Comparison of ENCODE assay signal across 13 cellular contexts in the genomic region with DNA sequence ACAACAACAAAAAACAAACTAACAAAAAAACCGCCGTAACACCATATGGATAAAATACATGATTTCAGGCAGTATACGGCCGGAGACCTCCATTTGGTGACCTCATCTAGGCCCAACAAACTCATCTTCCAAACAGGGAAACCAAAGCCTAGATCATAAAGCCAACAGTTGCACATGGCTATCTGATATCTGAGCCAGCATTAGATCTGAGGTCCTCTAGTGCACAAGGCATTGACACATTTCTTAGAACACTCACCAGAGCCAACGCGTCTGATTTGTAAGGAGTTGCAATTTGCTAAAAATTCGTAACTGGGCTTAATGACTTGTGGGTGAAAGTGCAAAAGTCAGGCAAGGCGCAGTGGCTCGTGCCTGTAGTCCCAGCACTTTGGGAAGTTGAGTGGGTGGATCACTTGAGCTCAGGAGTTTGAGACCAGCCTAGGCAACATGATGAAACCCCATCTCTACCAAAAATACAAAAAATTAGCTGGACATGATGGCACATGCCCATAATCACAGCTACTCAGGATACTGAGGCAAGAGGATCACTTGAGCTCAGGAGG.
"Had no signal": no experiment of that assay in that cellular context is flagged by ENCODE, and none has a peak within 500 bp of the region (broad histone marks: within the 10 kb centered on the region; RNA-seq: fewer than 3 reads in every experiment).

No MANE protein-coding gene starts in this region.

- H3K4me3 ChIP-seq: body of pancreas, hepatocyte, thoracic aorta had no signal

- H3K27ac ChIP-seq: body of pancreas, hepatocyte, thoracic aorta had no signal

- H3K9me3 Mint-ChIP-seq: activated CD4-positive, alpha-beta T cell treated with anti-CD3 and anti-CD28 coated beads, Interleukin-2, amount 10 ng/mL, durations not matched to agents 7 days and 5 days; activated naive CD4-positive, alpha-beta T cell treated with anti-CD3 and anti-CD28 coated beads, Interleukin-2, amount 10 ng/mL, durations not matched to agents 7 days and 5 days; activated T-helper 2 cell treated with anti-CD3 and anti-CD28 coated beads, Interferon-gamma antibody, Interleukin-2, Interleukin-4, amounts not matched to agents 10 μg/mL and 5 μg/mL and 100 μg/mL, durations not matched to agents 14 hours and 24 hours and 36 hours; naive thymus-derived CD8-positive, alpha-beta T cell; stimulated activated naive CD8-positive, alpha-beta T cell treated with anti-CD3 and anti-CD28 coated beads, Interleukin-15, amount 100 ng/mL, for 72 hours had no signal

- H3K4me2 ChIP-seq: hepatocyte had no signal

- H3K27me3 Mint-ChIP-seq: activated CD4-positive, alpha-beta T cell treated with anti-CD3 and anti-CD28 coated beads, Interleukin-2, amount 10 ng/mL, durations not matched to agents 7 days and 5 days; stimulated activated naive CD8-positive, alpha-beta T cell treated with anti-CD3 and anti-CD28 coated beads, Interleukin-15, amount 100 ng/mL, for 72 hours had no signal

- H3K27me3 ChIP-seq: body of pancreas, hepatocyte had no signal

- H3K4me1 Mint-ChIP-seq: activated CD4-positive, alpha-beta T cell treated with anti-CD3 and anti-CD28 coated beads, Interleukin-2, amount 10 ng/mL, durations not matched to agents 7 days and 5 days; activated naive CD4-positive, alpha-beta T cell treated with anti-CD3 and anti-CD28 coated beads, Interleukin-2, amount 10 ng/mL, durations not matched to agents 7 days and 5 days; naive thymus-derived CD8-positive, alpha-beta T cell; stimulated activated naive CD8-positive, alpha-beta T cell treated with anti-CD3 and anti-CD28 coated beads, Interleukin-15, amount 100 ng/mL, for 72 hours; T-helper 17 cell had no signal

- H3K36me3 Mint-ChIP-seq: activated naive CD4-positive, alpha-beta T cell treated with anti-CD3 and anti-CD28 coated beads, Interleukin-2, amount 10 ng/mL, durations not matched to agents 7 days and 5 days; naive thymus-derived CD8-positive, alpha-beta T cell had no signal

- DNase-seq: activated CD4-positive, alpha-beta T cell treated with anti-CD3 and anti-CD28 coated beads, Interleukin-2, amount 10 ng/mL, durations not matched to agents 7 days and 5 days; activated CD4-positive, CD25-positive, alpha-beta regulatory T cell; activated naive CD4-positive, alpha-beta T cell treated with anti-CD3 and anti-CD28 coated beads, Interleukin-2, amount 10 ng/mL, durations not matched to agents 7 days and 5 days; body of pancreas; cerebellar nuclear complex; naive thymus-derived CD8-positive, alpha-beta T cell; stimulated activated CD4-positive, alpha-beta T cell treated with anti-CD3 and anti-CD28 coated beads, Interleukin-15, amount 100 ng/mL, for 24 hours; stimulated activated CD4-positive, alpha-beta T cell treated with anti-CD3 and anti-CD28 coated beads, Interleukin-4, amount 100 ng/mL, for 24 hours; stimulated activated naive CD8-positive, alpha-beta T cell treated with anti-CD3 and anti-CD28 coated beads, Interleukin-15, amount 100 ng/mL, for 72 hours; T-helper 17 cell had no signal

- H3K36me3 ChIP-seq: thoracic aorta had no signal

- H3K4me3 Mint-ChIP-seq: activated CD4-positive, alpha-beta T cell treated with anti-CD3 and anti-CD28 coated beads, Interleukin-2, amount 10 ng/mL, durations not matched to agents 7 days and 5 days; activated naive CD4-positive, alpha-beta T cell treated with anti-CD3 and anti-CD28 coated beads, Interleukin-2, amount 10 ng/mL, durations not matched to agents 7 days and 5 days; naive thymus-derived CD8-positive, alpha-beta T cell; stimulated activated naive CD8-positive, alpha-beta T cell treated with anti-CD3 and anti-CD28 coated beads, Interleukin-15, amount 100 ng/mL, for 72 hours; T-helper 17 cell had no signal

- H3K79me2 ChIP-seq: hepatocyte had no signal

- H2AFZ ChIP-seq: hepatocyte had no signal

- ATAC-seq: naive thymus-derived CD8-positive, alpha-beta T cell; stimulated activated naive CD8-positive, alpha-beta T cell treated with anti-CD3 and anti-CD28 coated beads, Interleukin-15, amount 100 ng/mL, for 72 hours; T-helper 17 cell had no signal

- H3K4me1 ChIP-seq: body of pancreas had no signal

- H3K9me3 ChIP-seq: body of pancreas, thoracic aorta had no signal

- H3K27ac Mint-ChIP-seq: activated CD4-positive, alpha-beta T cell treated with anti-CD3 and anti-CD28 coated beads, Interleukin-2, amount 10 ng/mL, durations not matched to agents 7 days and 5 days; activated naive CD4-positive, alpha-beta T cell treated with anti-CD3 and anti-CD28 coated beads, Interleukin-2, amount 10 ng/mL, durations not matched to agents 7 days and 5 days; activated T-helper 2 cell treated with anti-CD3 and anti-CD28 coated beads, Interferon-gamma antibody, Interleukin-2, Interleukin-4, amounts not matched to agents 10 μg/mL and 5 μg/mL and 100 μg/mL, durations not matched to agents 14 hours and 24 hours and 36 hours; naive thymus-derived CD8-positive, alpha-beta T cell; T-helper 17 cell had no signal
